8 cellular contexts compared by ENCODE assay signal in genomic region chr4:128916832-128917231, GRCh38.
DNase-seq lines count a peak whose midpoint lies in the region; ATAC-seq and TF ChIP-seq lines count a peak whose summit lies in the region.

No MANE protein-coding gene starts in this region.

- no peak for TF ChIP-seq CTCF in BE2C (IDR thresholded peaks at IDR 0.05; ENCODE audit: low read depth, low read length)

- peak; percentile 97 for DNase-seq in MV-4-11 (lab: John Stamatoyannopoulos, UW)
- DNase-seq in medulla oblongata (ENCODE audit: extremely low spot score), result peak; percentile 80
- DNase-seq in H7, result no peak
- no peak for DNase-seq in BE2C
- no peak for DNase-seq in activated CD4-positive, alpha-beta T cell treated with anti-CD3 and anti-CD28 coated beads, Interleukin-2, amount 50 U/mL, for 1 hour
- no peak for DNase-seq in activated effector memory CD4-positive, alpha-beta T cell treated with anti-CD3 and anti-CD28 coated beads, Interleukin-2, amount 50 U/mL, for 16 hours

- no peaks in the 10 kb centered on the region; the same call in 1 of the 2 replicates for H3K4me1 ChIP-seq in BE2C

- H3K36me3 ChIP-seq in H7 (replicated peaks; ENCODE audit: control insufficient read depth, insufficient read depth, low read length) (no peaks in the 10 kb centered on the region), BE2C (no peaks in the 10 kb centered on the region)

- H3K4me3 ChIP-seq in H7 (ENCODE audit: insufficient read depth, low read depth, low read length), result no peak overlapping the region
- no peak overlapping the region for H3K4me3 ChIP-seq in BE2C (ENCODE audit: low read depth, low read length)

- no peaks in the 10 kb centered on the region for H3K9me3 ChIP-seq in BE2C

- H3K27me3 ChIP-seq in H7 (ENCODE audit: control insufficient read depth, insufficient read depth, low read length) (no peaks in the 10 kb centered on the region), BE2C (no peaks in the 10 kb centered on the region)

- ATAC-seq in GM18508 (IDR thresholded peaks at IDR 0.05; ENCODE audit: insufficient read depth, unreplicated experiment) (peak; percentile 78), HG02571 (IDR thresholded peaks at IDR 0.05; ENCODE audit: unreplicated experiment) (peak; percentile 86)

Comparison
In these comparisons a context has a peak if more than half of its experiments do, and no peak if none do; other contexts are left out.
1. DNase-seq: peak in MV-4-11 (single experiment) and medulla oblongata (single experiment); none in H7 (single experiment), BE2C (single experiment), activated CD4-positive, alpha-beta T cell treated with anti-CD3 and anti-CD28 coated beads, Interleukin-2, amount 50 U/mL, for 1 hour (single experiment) and activated effector memory CD4-positive, alpha-beta T cell treated with anti-CD3 and anti-CD28 coated beads, Interleukin-2, amount 50 U/mL, for 16 hours (single experiment).